In the genomic region with DNA sequence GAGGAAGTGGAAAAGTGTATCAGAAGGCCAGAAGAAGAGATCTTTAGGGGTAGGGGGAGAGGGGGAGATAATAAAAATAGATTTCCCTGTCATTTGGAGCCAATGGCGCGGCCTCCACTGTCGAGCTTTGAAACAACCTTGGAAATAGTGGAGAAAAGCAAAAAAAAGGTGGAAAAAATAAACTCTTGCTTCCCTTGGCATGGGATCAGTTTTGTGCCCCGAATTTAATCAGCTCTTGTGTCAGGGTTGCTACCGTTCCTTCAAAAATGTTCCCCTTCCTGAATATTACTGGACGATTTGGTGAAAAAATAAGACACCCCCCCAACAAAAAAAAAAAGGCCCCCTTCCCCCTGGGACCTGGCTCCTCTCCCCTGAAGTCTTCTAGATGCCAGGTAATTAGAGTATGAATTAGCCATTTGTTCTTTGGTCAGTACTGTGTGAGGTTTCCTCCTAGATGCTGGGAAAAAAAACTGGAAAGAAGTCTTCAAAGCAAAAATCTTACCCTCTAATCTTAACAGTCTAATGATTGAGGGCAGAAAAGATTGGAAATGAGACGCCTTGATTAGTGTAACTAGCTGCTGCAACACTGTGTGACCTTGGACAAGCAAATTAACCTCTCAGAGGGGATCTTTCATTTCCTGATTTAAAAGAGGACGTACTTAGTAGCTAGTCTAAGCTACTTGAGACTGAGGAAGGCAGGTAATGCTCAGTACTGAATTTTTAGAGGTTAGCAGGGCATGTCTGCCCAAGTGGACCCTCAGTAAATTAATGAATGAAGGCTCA, we compare ENCODE assay signal across 8 cellular contexts. TPM values are rescaled to one million over a fixed set of nuclear protein-coding genes. Genes with fewer than 3 reads are reported as not detected.
DNase-seq lines count a peak whose midpoint lies in the region; TF ChIP-seq lines count a peak whose summit lies in the region.

No MANE protein-coding gene starts in this region.

- H3K9me3 ChIP-seq in mesenchymal stem cell (ENCODE audit: control insufficient read depth, low read length) = no peaks in the 10 kb centered on the region
- H3K9me3 ChIP-seq in vagina = no peaks in the 10 kb centered on the region

- peak overlapping the region; percentile 100 for H3K9ac ChIP-seq in mesenchymal stem cell (ENCODE audit: low read length)

- no peak overlapping the region for H4K91ac ChIP-seq in mesenchymal stem cell (ENCODE audit: low read length)

- no peak overlapping the region for H2BK12ac ChIP-seq in mesenchymal stem cell (ENCODE audit: low read length in 2 of 2)

- H3K36me3 ChIP-seq in mesenchymal stem cell (ENCODE audit: control insufficient read depth in 1 of 2, insufficient read depth in 2 of 2, low read depth in 1 of 2, low read length in 2 of 2) = peaks cover 6 to 29% of the 10 kb centered on the region in 2 experiments
- peaks cover 2 to 26% of the 10 kb centered on the region in 2 donors for H3K36me3 ChIP-seq in vagina

- H3K4me2 ChIP-seq in mesenchymal stem cell (ENCODE audit: low read length, poor library complexity, severe bottlenecking) = peak overlapping the region; percentile 77

- H3K4me1 ChIP-seq in mesenchymal stem cell (ENCODE audit: control insufficient read depth, insufficient read depth, low read depth, low read length) (peaks cover 6% of the 10 kb centered on the region), vagina (peaks cover 40% of the 10 kb centered on the region)

- intact Hi-C loops in vagina (cut with DNase I) = loop anchor here (2.0 kb wide), 2 partner anchors 30 to 44 kb away; partner anchors contain the start of genes NFS1, PHF20 and ROMO1

- peak overlapping the region; percentile 47 for H3K4me3 ChIP-seq in HL-60 (replicated peaks; ENCODE audit: insufficient read depth, low read length)
- H3K4me3 ChIP-seq in choroid plexus epithelial cell (ENCODE audit: low read depth, low read length) = peak overlapping the region; percentile 72
- H3K4me3 ChIP-seq in mesenchymal stem cell (ENCODE audit: insufficient read depth in 1 of 2, low read depth in 1 of 2, low read length in 2 of 2) = peak overlapping the region; percentile 37 to 88
- peak overlapping the region; percentile 49 to 79 for H3K4me3 ChIP-seq in vagina

- no peak for TF ChIP-seq POLR2A in vagina (IDR thresholded peaks at IDR 0.05)

- H3K27me3 ChIP-seq in HL-60 (ENCODE audit: insufficient read depth, poor library complexity, severe bottlenecking) (no peaks in the 10 kb centered on the region), mesenchymal stem cell (ENCODE audit: control insufficient read depth in 1 of 2, insufficient read depth in 1 of 2, low read length in 2 of 2) (no peaks in the 10 kb centered on the region), vagina (no peaks in the 10 kb centered on the region)

- no peak overlapping the region for H2BK15ac ChIP-seq in mesenchymal stem cell (ENCODE audit: low read depth, poor library complexity, severe bottlenecking)

- TF ChIP-seq CTCF in HL-60 (IDR thresholded peaks at IDR 0.05; ENCODE audit: insufficient read depth, low read length) = no peak
- TF ChIP-seq CTCF in choroid plexus epithelial cell (conservative IDR thresholded peaks at IDR 0.05; ENCODE audit: low read depth, low read length) = no peak
- TF ChIP-seq CTCF in vagina (IDR thresholded peaks at IDR 0.05) = no peak

- peak overlapping the region; percentile 50 for H2AK5ac ChIP-seq in mesenchymal stem cell (ENCODE audit: low read length, severe bottlenecking)

- no peak overlapping the region for H2AFZ ChIP-seq in mesenchymal stem cell (ENCODE audit: low read depth, low read length)

- H3K18ac ChIP-seq in mesenchymal stem cell (ENCODE audit: low read depth in 1 of 2, low read length in 2 of 2) = peak overlapping the region; percentile 82 to 91

- peak overlapping the region; percentile 54 to 94 for H3K4ac ChIP-seq in mesenchymal stem cell (ENCODE audit: low read depth in 1 of 2, low read length in 2 of 2)

- 2% methylated on average over 7 of the region's 8 CpGs for WGBS in mesenchymal stem cell

- peak overlapping the region; percentile 93 for H2BK120ac ChIP-seq in mesenchymal stem cell (ENCODE audit: low read depth, low read length)

- DNase-seq in DMS79 treated with DMSO at 0.1 percent for 48 hours (lab: John Stamatoyannopoulos, UW) (peak; percentile 52), HL-60 (ENCODE audit: low read depth in 1 of 2, low spot score in 1 of 2) (peak in 1 of 2 experiments; percentile 46), RPMI7951 (ENCODE audit: low read depth) (peak; percentile 47), choroid plexus epithelial cell (ENCODE audit: low read depth) (peak; percentile 48), mesenchymal stem cell (peak; percentile 51), vagina (ENCODE audit: extremely low spot score in 2 of 2) (no peak), occipital lobe (lab: John Stamatoyannopoulos, UW) (no peak), NCI-H345 treated with DMSO at 0.1 percent for 48 hours (lab: John Stamatoyannopoulos, UW; ENCODE audit: unreplicated experiment) (no peak)

- peak overlapping the region; percentile 63 for H4K8ac ChIP-seq in mesenchymal stem cell (ENCODE audit: low read length)

- H3K27ac ChIP-seq in HL-60 (replicated peaks) (peak overlapping the region; percentile 97), mesenchymal stem cell (ENCODE audit: low read length, poor library complexity, severe bottlenecking) (peak overlapping the region; percentile 94), vagina (peak overlapping the region; percentile 98)

- H3K79me1 ChIP-seq in mesenchymal stem cell (replicated peaks; ENCODE audit: low read length, poor library complexity, severe bottlenecking) = no peaks in the 10 kb centered on the region

- H3K14ac ChIP-seq in mesenchymal stem cell (ENCODE audit: low read length in 2 of 2) = peak overlapping the region in 1 of 2 experiments; percentile 58

- H3K23ac ChIP-seq in mesenchymal stem cell (ENCODE audit: low read length in 2 of 2) = no peak overlapping the region

- H2BK5ac ChIP-seq in mesenchymal stem cell (ENCODE audit: low read depth, low read length, poor library complexity, severe bottlenecking) = peak overlapping the region; percentile 90

RNA-seq across cellular contexts. Expression of gene RBM39, which starts 0.9 kb away (rescaled TPM):
- 269 and 327 TPM in 2 replicates for total RNA-seq in RPMI7951 (2014; rRNA removed; shearing (Covaris generic))
- 142 TPM for polyA plus RNA-seq in mesenchymal stem cell (2013, experiment 1 of 2)
- 138 TPM for polyA plus RNA-seq in mesenchymal stem cell (2013, experiment 2 of 2)
- total RNA-seq in vagina (370 TPM), occipital lobe (490 TPM)

RNA-seq across cellular contexts. Expression of gene PHF20, which starts 28.9 kb away (rescaled TPM):
- total RNA-seq in RPMI7951 (2014; rRNA removed; shearing (Covaris generic)) = 47.3 and 60.0 TPM in 2 replicates
- polyA plus RNA-seq in mesenchymal stem cell (2013, experiment 1 of 2) = 24.7 TPM
- 24.0 TPM for polyA plus RNA-seq in mesenchymal stem cell (2013, experiment 2 of 2)
- 37.3 TPM for total RNA-seq in vagina
- total RNA-seq in occipital lobe = 46.3 TPM

RNA-seq across cellular contexts. Expression of gene ROMO1, which starts 43.7 kb away (rescaled TPM):
- total RNA-seq in RPMI7951 (2014; rRNA removed; shearing (Covaris generic)) = 624 and 862 TPM in 2 replicates
- 553 TPM for polyA plus RNA-seq in mesenchymal stem cell (2013, experiment 1 of 2)
- 561 TPM for polyA plus RNA-seq in mesenchymal stem cell (2013, experiment 2 of 2)
- total RNA-seq in vagina (248 TPM), occipital lobe (57.4 TPM)

RNA-seq across cellular contexts. Expression of gene NFS1, which starts 43.8 kb away (rescaled TPM):
- total RNA-seq in RPMI7951 (2014; rRNA removed; shearing (Covaris generic)) = 42.8 and 53.4 TPM in 2 replicates
- 12.7 TPM for polyA plus RNA-seq in mesenchymal stem cell (2013, experiment 1 of 2)
- polyA plus RNA-seq in mesenchymal stem cell (2013, experiment 2 of 2) = 13.6 TPM
- total RNA-seq in vagina (15.2 TPM), occipital lobe (40.6 TPM)

Comparison
In these comparisons a context has a peak if more than half of its experiments do, and no peak if none do; other contexts are left out.
1. DNase-seq: peak in DMS79 treated with DMSO at 0.1 percent for 48 hours (single experiment), RPMI7951 (single experiment), choroid plexus epithelial cell (single experiment) and mesenchymal stem cell (single experiment); none in vagina (0 of 2), occipital lobe (single experiment) and NCI-H345 treated with DMSO at 0.1 percent for 48 hours (single experiment).
2. Peak in every context shown above with its lines, with median percentiles within 50 percentile points of each other: H3K27ac ChIP-seq and H3K4me3 ChIP-seq.